Comparison of ENCODE assay signal across 16 cellular contexts in the genomic region with DNA sequence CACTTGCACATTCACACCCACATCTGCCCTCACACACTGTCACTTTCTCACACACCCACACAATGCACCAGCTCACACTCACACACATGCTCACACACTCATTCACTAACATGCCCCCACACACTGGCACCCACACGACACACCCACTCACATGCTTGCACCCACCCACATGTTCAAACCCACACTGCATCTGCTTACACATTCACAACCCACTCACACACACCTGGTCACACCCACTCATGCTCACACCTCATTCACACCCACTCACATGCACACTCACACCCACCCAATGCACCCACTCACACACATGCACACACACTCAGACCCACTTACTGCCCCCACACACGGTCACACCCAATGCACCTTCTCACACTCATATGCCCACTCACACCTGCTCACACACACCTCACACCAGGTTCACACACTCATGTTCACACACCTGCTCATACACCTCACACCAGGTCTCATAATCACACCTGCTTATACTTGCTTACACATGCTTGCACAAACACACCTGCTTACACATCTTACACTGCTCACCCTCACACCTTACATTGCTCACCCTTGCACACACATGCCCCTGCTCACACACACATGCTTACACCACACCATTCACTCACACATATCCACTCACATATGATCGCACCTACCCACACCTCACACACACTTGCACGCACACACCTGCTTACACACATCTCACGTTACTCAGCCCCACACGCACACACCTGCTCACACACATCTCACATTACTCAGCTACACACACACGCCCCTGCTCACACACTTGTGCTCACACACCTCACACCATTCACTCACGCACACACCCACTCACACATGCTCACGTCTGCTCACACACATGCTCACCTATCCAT. TPM values are rescaled to one million over a fixed set of nuclear protein-coding genes. Genes with fewer than 3 reads are reported as not detected.
DNase-seq lines count a peak whose midpoint lies in the region; ATAC-seq, FAIRE-seq and TF ChIP-seq lines count a peak whose summit lies in the region.
"Had no signal": no experiment of that assay in that cellular context is flagged by ENCODE, and none has a peak within 500 bp of the region (broad histone marks: within the 10 kb centered on the region; RNA-seq: fewer than 3 reads in every experiment).

No MANE protein-coding gene starts in this region.

- H3K4me2 ChIP-seq in A549 (peak overlapping the region; percentile 85; the same call in 1 of the 3 replicates), H1 (ENCODE audit: insufficient read depth in 1 of 2, low read depth in 2 of 2, low read length in 2 of 2) (no peak overlapping the region)

- H3K79me1 ChIP-seq in H1 (ENCODE audit: low read depth, low read length): 0 out of 2 replicates have a peak, but pooled peaks cover 2% of the 10 kb centered on the region

- peak overlapping the region; percentile 90 for H4K91ac ChIP-seq in H1 (replicated peaks; ENCODE audit: insufficient read length, low read length)

- TF ChIP-seq CTCF in A549 (IDR thresholded peaks at IDR 0.05) (no peak), HL-60 (IDR thresholded peaks at IDR 0.05; ENCODE audit: insufficient read depth, low read length) (no peak), H1 (IDR thresholded peaks at IDR 0.05; ENCODE audit: control extremely low read depth in 1 of 3, insufficient read depth in 1 of 3, low read depth in 1 of 3, low read length in 3 of 3) (no peak), vagina (IDR thresholded peaks at IDR 0.05) (no peak)

- H3K36me3 ChIP-seq in H1 (ENCODE audit: control insufficient read depth in 2 of 4, insufficient read depth in 4 of 4, low read length in 3 of 4) (no peaks in the 10 kb centered on the region; a peak in 1 of 8 replicates), muscle layer of colon (ENCODE audit: insufficient read depth, low read length) (peaks cover 17% of the 10 kb centered on the region), vagina (no peaks in the 10 kb centered on the region)

- TF ChIP-seq RAD21 in A549 (conservative IDR thresholded peaks at IDR 0.05 in 1 of 2, IDR thresholded peaks at IDR 0.05 in 1 of 2) (no peak), H1 (IDR thresholded peaks at IDR 0.05 in 1 of 2, conservative IDR thresholded peaks at IDR 0.05 in 1 of 2; ENCODE audit: low read depth in 2 of 2, low read length in 2 of 2) (no peak)

- CTCF ChIA-PET in A549 (lab: Yijun Ruan, JAX): interaction anchor here (1.0 to 4.0 kb wide), 7 partner anchors 13 to 123 kb away, joined by 3 to 50 read pairs (median 30); partner anchors contain the start of genes MADD and NR1H3
- CTCF ChIA-PET in H1 (lab: Charles Lee; ENCODE audit: partially characterized antibody): interaction anchor here (0.6 to 2.6 kb wide), 7 partner anchors 16 to 172 kb away, joined by 3 to 30 read pairs (median 3); partner anchors contain the start of gene NR1H3

- peak overlapping the region; percentile 51; the same call in 1 of the 2 replicates for H2BK20ac ChIP-seq in H1 (ENCODE audit: low read length)

- peaks cover 7 to 17% (median 11%) of the 10 kb centered on the region in 4 donors for H3K4me1 Mint-ChIP-seq in naive thymus-derived CD8-positive, alpha-beta T cell

- no peaks in the 10 kb centered on the region for H3K27me3 Mint-ChIP-seq in naive thymus-derived CD8-positive, alpha-beta T cell

- no peak overlapping the region for H3K18ac ChIP-seq in H1 (ENCODE audit: extremely low read depth, low read length)

- peak overlapping the region; percentile 73; the same call in 1 of the 2 replicates for H2BK12ac ChIP-seq in H1 (ENCODE audit: low read depth, low read length)

- no peak overlapping the region for H3K4me3 ChIP-seq in A549
- H3K4me3 ChIP-seq in HL-60 (replicated peaks; ENCODE audit: insufficient read depth, low read length): no peak overlapping the region
- H3K4me3 ChIP-seq in H1 (ENCODE audit: extremely low read depth in 1 of 4, insufficient read depth in 2 of 4, low read depth in 3 of 4, low read length in 4 of 4): no peak overlapping the region
- H3K4me3 ChIP-seq in muscle layer of colon (ENCODE audit: low read depth in 1 of 2, low read length in 2 of 2): peak overlapping the region in 1 of 2 donors; percentile 55
- no peak overlapping the region for H3K4me3 ChIP-seq in vagina

- no peaks in the 10 kb centered on the region for H3K79me2 ChIP-seq in H1 (ENCODE audit: control insufficient read depth in 1 of 2, insufficient read depth in 2 of 2, low read length in 2 of 2)

- H3K23ac ChIP-seq in H1 (ENCODE audit: insufficient read length): no peak overlapping the region

- H3K4ac ChIP-seq in H1 (replicated peaks; ENCODE audit: insufficient read length, low read depth, low read length): peak overlapping the region; percentile 55

- H3K9ac ChIP-seq in H1 (replicated peaks in 1 of 4; ENCODE audit: extremely low read depth in 1 of 4, low read depth in 3 of 4, low read length in 3 of 4) (no peak overlapping the region), muscle layer of colon (ENCODE audit: low read length) (peak overlapping the region; percentile 15)

- H3K23me2 ChIP-seq in H1 (ENCODE audit: low read depth, low read length): peaks cover 16% of the 10 kb centered on the region

- no peak overlapping the region for H4K5ac ChIP-seq in H1 (ENCODE audit: insufficient read length, low read depth, low read length)

- peaks cover 0 to 12% of the 10 kb centered on the region in 2 experiments for H4K20me1 ChIP-seq in H1 (replicated peaks in 1 of 2; ENCODE audit: control insufficient read depth in 1 of 2, insufficient read depth in 2 of 2, low read length in 2 of 2)

- no peak overlapping the region for H3K27ac ChIP-seq in A549
- H3K27ac ChIP-seq in HL-60 (replicated peaks): peak overlapping the region; percentile 96
- H3K27ac ChIP-seq in H1 (ENCODE audit: low read depth, low read length): no peak overlapping the region
- no peak overlapping the region for H3K27ac ChIP-seq in muscle layer of colon (ENCODE audit: low read depth, low read length)
- H3K27ac ChIP-seq in vagina: no peak overlapping the region

- H2AFZ ChIP-seq in H1 (ENCODE audit: low read length): no peak overlapping the region

- POLR2A ChIA-PET in A549 (lab: Yijun Ruan, JAX) (no interaction called here), H1 (lab: Charles Lee; ENCODE audit: partially characterized antibody) (interaction anchor here (0.6 to 1.0 kb wide), 2 partner anchors 12 to 447 kb away, joined by 3 read pairs; no protein-coding TSS in a partner anchor)
- POLR2A ChIA-PET in naive thymus-derived CD8-positive, alpha-beta T cell (lab: Charles Lee): no interaction called here

- peak overlapping the region; percentile 12 for H4K8ac ChIP-seq in H1 (ENCODE audit: extremely low read depth, insufficient read depth, low read length)

- no peak overlapping the region for H3K27ac Mint-ChIP-seq in naive thymus-derived CD8-positive, alpha-beta T cell

- no peak for TF ChIP-seq EP300 in A549 (IDR thresholded peaks at IDR 0.05)
- no peak for TF ChIP-seq EP300 in H1 (IDR thresholded peaks at IDR 0.05; ENCODE audit: borderline replicate concordance in 1 of 2, low read depth in 2 of 2, low read length in 2 of 2)

- no peaks in the 10 kb centered on the region for H3K9me3 Mint-ChIP-seq in naive thymus-derived CD8-positive, alpha-beta T cell

- peak overlapping the region; percentile 94 for H2AK5ac ChIP-seq in H1 (ENCODE audit: low read depth, low read length)

- H3K36me3 Mint-ChIP-seq in naive thymus-derived CD8-positive, alpha-beta T cell: no peaks in the 10 kb centered on the region

- no peak for FAIRE-seq in A549 (lab: Jason Lieb, UNC)
- FAIRE-seq in H1 (lab: Jason Lieb, UNC): no peak
- FAIRE-seq: D721Med had no signal

- H3K27me3 ChIP-seq in HL-60 (ENCODE audit: insufficient read depth, poor library complexity, severe bottlenecking): no peaks in the 10 kb centered on the region
- H3K27me3 ChIP-seq in H1 (replicated peaks in 1 of 4; ENCODE audit: control insufficient read depth in 3 of 4, extremely low read depth in 1 of 4, insufficient read depth in 3 of 4, low read length in 3 of 4): no peaks in the 10 kb centered on the region
- H3K27me3 ChIP-seq in muscle layer of colon (ENCODE audit: control insufficient read depth in 1 of 2, insufficient read depth in 2 of 2, low read length in 2 of 2): no peaks in the 10 kb centered on the region
- no peaks in the 10 kb centered on the region for H3K27me3 ChIP-seq in vagina

- no peak overlapping the region for H3K4me3 Mint-ChIP-seq in naive thymus-derived CD8-positive, alpha-beta T cell

- no peak for DNase-seq in A549 (ENCODE audit: low read depth in 1 of 2, low spot score in 1 of 2)
- DNase-seq in HL-60 (ENCODE audit: low read depth in 1 of 2, low spot score in 1 of 2): no peak
- no peak for DNase-seq in H1 (ENCODE audit: low read depth in 1 of 2, low spot score in 2 of 2)
- no peak for DNase-seq in SKM-1 (lab: John Stamatoyannopoulos, UW; ENCODE audit: unreplicated experiment)
- DNase-seq in vagina (ENCODE audit: extremely low spot score in 2 of 2): no peak
- DNase-seq in naive thymus-derived CD8-positive, alpha-beta T cell: no peak
- DNase-seq: ACHN, H7, NCI-H1092 treated with DMSO at 0.1 percent for 48 hours, NCI-H146, NCI-H2029 treated with DMSO at 0.1 percent for 48 hours, NCI-H2171, NCI-H526 had no signal

- H3K4me1 ChIP-seq in A549 (peaks cover 4% of the 10 kb centered on the region; the same call in 1 of the 3 replicates), H1 (replicated peaks in 1 of 4; ENCODE audit: control insufficient read depth in 3 of 4, insufficient read depth in 4 of 4, low read length in 3 of 4) (peaks cover 0 to 4% (median 0%) of the 10 kb centered on the region in 4 experiments; a peak in 2 of 7 replicates), muscle layer of colon (ENCODE audit: insufficient read depth, low read length) (peaks cover 11% of the 10 kb centered on the region), vagina (peaks cover 13% of the 10 kb centered on the region)

- H2BK15ac ChIP-seq in H1 (ENCODE audit: low read length): peak overlapping the region; percentile 97

- no peak overlapping the region for H2BK120ac ChIP-seq in H1 (replicated peaks; ENCODE audit: low read depth, low read length)

- ATAC-seq in A549: no peak
- no peak for ATAC-seq in naive thymus-derived CD8-positive, alpha-beta T cell

- H3K56ac ChIP-seq in H1 (replicated peaks; ENCODE audit: insufficient read length, low read depth, low read length): no peak overlapping the region

- intact Hi-C loops in vagina (cut with DNase I): loop anchor here (10.0 kb wide), 2 partner anchors 72 to 462 kb away; no protein-coding TSS in a partner anchor

- no peaks in the 10 kb centered on the region for H3K9me3 ChIP-seq in A549
- H3K9me3 ChIP-seq in H1 (ENCODE audit: insufficient read depth in 2 of 2, low read depth in 1 of 2, low read length in 1 of 2): peaks cover 0 to 5% of the 10 kb centered on the region in 2 experiments; a peak in 1 of 4 replicates
- H3K9me3 ChIP-seq in muscle layer of colon (ENCODE audit: low read length): no peaks in the 10 kb centered on the region
- no peaks in the 10 kb centered on the region for H3K9me3 ChIP-seq in vagina

- no peak overlapping the region for H3K14ac ChIP-seq in H1 (ENCODE audit: insufficient read length)

- peak overlapping the region; percentile 41; the same call in 1 of the 2 replicates for H2BK5ac ChIP-seq in H1 (ENCODE audit: low read depth, low read length)

- 51% methylated on average over 9 of the region's 9 CpGs for WGBS in A549 (ENCODE audit: missing lambda C conversion rate)
- WGBS in H1 (ENCODE audit: extremely low coverage in 1 of 2, insufficient coverage in 1 of 2, insufficient read length in 1 of 2, insufficient replicate concordance in 2 of 2, low coverage in 1 of 2, low lambda C conversion rate in 2 of 2, missing lambda C conversion rate in 1 of 2), 2 experiments: 89 to 100% methylated on average over 1 to 9 of the region's 9 CpGs

- no peak for TF ChIP-seq POLR2A in A549 (IDR thresholded peaks at IDR 0.05; ENCODE audit: low read length)
- TF ChIP-seq POLR2A in H1 (IDR thresholded peaks at IDR 0.05; ENCODE audit: control extremely low read depth in 1 of 2, low read depth in 2 of 2, low read length in 2 of 2): no peak
- TF ChIP-seq POLR2A in vagina (IDR thresholded peaks at IDR 0.05): no peak

RNA-seq across cellular contexts. Expression of gene MYBPC3, which starts 3.9 kb away (rescaled TPM):
- 0.06 and 0.07 TPM in 2 replicates for polyA plus RNA-seq in A549 (2011; rRNA removed)
- 0.06 and 0.07 TPM in 2 replicates for polyA plus RNA-seq in A549 (2012; cell fraction: cytosol; rRNA removed)
- 0.17 and 0.19 TPM in 2 replicates for polyA plus RNA-seq in A549 (2012; cell fraction: nucleus; rRNA removed)
- 0.04 to 0.07 TPM (median 0.05 TPM) in 3 replicates for polyA plus RNA-seq in A549 (2017; fragmentation: RNase III; extraction: RNeasy Plus Mini Kit Qiagen cat#74134 plus additional on column Dnase treatment)
- polyA minus RNA-seq in A549 (2011; rRNA and poly(A)+ RNA removed): 0.05 TPM in 1 of 2 replicates, not detected in the other
- total RNA-seq in H1 (2021; fragmentation: NEBNext Ultra II Directional; extraction: Animal tissue kit (Norgen Biotek cat#: 25700)): not detected in 2 replicates
- 0.02 and 0.05 TPM in 2 replicates for polyA plus RNA-seq in H1 (2011; rRNA removed)
- polyA plus RNA-seq in H1 (2011; cell fraction: cytosol; rRNA removed): 0.03 TPM
- polyA plus RNA-seq in H1 (2011; cell fraction: nucleus; rRNA removed): 0.19 TPM
- 0.04 to 0.05 TPM in 2 of 4 replicates, not detected in the others for polyA plus RNA-seq in H1 (2012, experiment 1 of 2)
- not detected for polyA plus RNA-seq in H1 (2012, experiment 2 of 2)
- polyA plus RNA-seq in H1 (2013, experiment 1 of 2): 0.02 TPM
- under 0.01 TPM for polyA plus RNA-seq in H1 (2013, experiment 2 of 2)
- polyA minus RNA-seq in H1 (2011; rRNA and poly(A)+ RNA removed): 0.07 TPM in 1 of 2 replicates, not detected in the other
- not detected for polyA minus RNA-seq in H1 (2011; cell fraction: cytosol; rRNA and poly(A)+ RNA removed)
- not detected for polyA minus RNA-seq in H1 (2011; cell fraction: nucleus; rRNA and poly(A)+ RNA removed)
- total RNA-seq in vagina: not detected
- under 1 TPM in 1 of 2 experiments, not detected in 1; 0.16 TPM for total RNA-seq in naive thymus-derived CD8-positive, alpha-beta T cell
- polyA plus RNA-seq in naive thymus-derived CD8-positive, alpha-beta T cell: not detected
- total RNA-seq: H7, SK-MEL-5 had no signal

RNA-seq across cellular contexts. Expression of gene SPI1, which starts 22.0 kb away (rescaled TPM):
- polyA plus RNA-seq in A549 (2011; rRNA removed) (not detected in 2 replicates), A549 (2017; fragmentation: RNase III; extraction: RNeasy Plus Mini Kit Qiagen cat#74134 plus additional on column Dnase treatment) (0.07 to 0.21 TPM (median 0.14 TPM) in 3 replicates), H1 (2011; rRNA removed) (0.12 and 0.28 TPM in 2 replicates)
- 0.07 and 0.09 TPM in 2 replicates for polyA plus RNA-seq in A549 (2012; cell fraction: cytosol; rRNA removed)
- polyA plus RNA-seq in A549 (2012; cell fraction: nucleus; rRNA removed): 0.28 TPM in 1 of 2 replicates, not detected in the other
- polyA minus RNA-seq in A549 (2011; rRNA and poly(A)+ RNA removed): not detected in 2 replicates
- total RNA-seq in H1 (2021; fragmentation: NEBNext Ultra II Directional; extraction: Animal tissue kit (Norgen Biotek cat#: 25700)): not detected in 2 replicates
- 0.23 TPM for polyA plus RNA-seq in H1 (2011; cell fraction: cytosol; rRNA removed)
- polyA plus RNA-seq in H1 (2011; cell fraction: nucleus; rRNA removed): 0.27 TPM
- polyA plus RNA-seq in H1 (2012, experiment 1 of 2): 0.20 to 0.33 TPM in 2 of 4 replicates, not detected in the others
- 0.21 TPM for polyA plus RNA-seq in H1 (2012, experiment 2 of 2)
- 0.14 TPM for polyA plus RNA-seq in H1 (2013, experiment 1 of 2)
- 0.20 TPM for polyA plus RNA-seq in H1 (2013, experiment 2 of 2)
- polyA minus RNA-seq in H1 (2011; rRNA and poly(A)+ RNA removed): 0.60 TPM in 1 of 2 replicates, not detected in the other
- polyA minus RNA-seq in H1 (2011; cell fraction: cytosol; rRNA and poly(A)+ RNA removed): not detected
- polyA minus RNA-seq in H1 (2011; cell fraction: nucleus; rRNA and poly(A)+ RNA removed): not detected
- total RNA-seq in vagina: 15.5 TPM
- 1 to 10 TPM; 3.4 to 4.7 TPM for total RNA-seq in naive thymus-derived CD8-positive, alpha-beta T cell
- polyA plus RNA-seq in naive thymus-derived CD8-positive, alpha-beta T cell: not detected
- total RNA-seq: SK-MEL-5 had no signal

RNA-seq across cellular contexts. Expression of gene SLC39A13, which starts 52.0 kb away (rescaled TPM):
- 10.8 and 11.7 TPM in 2 replicates for polyA plus RNA-seq in A549 (2011; rRNA removed)
- polyA plus RNA-seq in A549 (2012; cell fraction: cytosol; rRNA removed): 29.6 and 43.5 TPM in 2 replicates
- polyA plus RNA-seq in A549 (2012; cell fraction: nucleus; rRNA removed): 101 and 127 TPM in 2 replicates
- polyA plus RNA-seq in A549 (2017; fragmentation: RNase III; extraction: RNeasy Plus Mini Kit Qiagen cat#74134 plus additional on column Dnase treatment): 29.7 to 35.4 TPM (median 35.2 TPM) in 3 replicates
- polyA minus RNA-seq in A549 (2011; rRNA and poly(A)+ RNA removed): 7.3 and 7.7 TPM in 2 replicates
- total RNA-seq in H1 (2021; fragmentation: NEBNext Ultra II Directional; extraction: Animal tissue kit (Norgen Biotek cat#: 25700)): 20.9 and 23.2 TPM in 2 replicates
- polyA plus RNA-seq in H1 (2011; rRNA removed): 30.0 and 42.9 TPM in 2 replicates
- 37.3 TPM for polyA plus RNA-seq in H1 (2011; cell fraction: cytosol; rRNA removed)
- 134 TPM for polyA plus RNA-seq in H1 (2011; cell fraction: nucleus; rRNA removed)
- 14.8 to 28.7 TPM (median 25.1 TPM) in 4 replicates for polyA plus RNA-seq in H1 (2012, experiment 1 of 2)
- 18.9 TPM for polyA plus RNA-seq in H1 (2012, experiment 2 of 2)
- 19.5 TPM for polyA plus RNA-seq in H1 (2013, experiment 1 of 2)
- 19.1 TPM for polyA plus RNA-seq in H1 (2013, experiment 2 of 2)
- 8.9 and 9.6 TPM in 2 replicates for polyA minus RNA-seq in H1 (2011; rRNA and poly(A)+ RNA removed)
- 10.0 TPM for polyA minus RNA-seq in H1 (2011; cell fraction: cytosol; rRNA and poly(A)+ RNA removed)
- 20.5 TPM for polyA minus RNA-seq in H1 (2011; cell fraction: nucleus; rRNA and poly(A)+ RNA removed)
- 53.5 TPM for total RNA-seq in vagina
- total RNA-seq in naive thymus-derived CD8-positive, alpha-beta T cell: 10 to 100 TPM; 63.2 to 63.9 TPM
- 10 to 100 TPM; 23.8 to 41.9 (median 24.4) TPM for polyA plus RNA-seq in naive thymus-derived CD8-positive, alpha-beta T cell

Comparison
In these comparisons a context has a peak if more than half of its experiments do, and no peak if none do; other contexts are left out.
1. Of the 18 proteins assayed by ChIP-seq in both H1 and A549: peak only in H1: CBX8; only in A549: none; in both: none; in neither: 17.